ENCODE assay signal across 8 cellular contexts in the genomic region with DNA sequence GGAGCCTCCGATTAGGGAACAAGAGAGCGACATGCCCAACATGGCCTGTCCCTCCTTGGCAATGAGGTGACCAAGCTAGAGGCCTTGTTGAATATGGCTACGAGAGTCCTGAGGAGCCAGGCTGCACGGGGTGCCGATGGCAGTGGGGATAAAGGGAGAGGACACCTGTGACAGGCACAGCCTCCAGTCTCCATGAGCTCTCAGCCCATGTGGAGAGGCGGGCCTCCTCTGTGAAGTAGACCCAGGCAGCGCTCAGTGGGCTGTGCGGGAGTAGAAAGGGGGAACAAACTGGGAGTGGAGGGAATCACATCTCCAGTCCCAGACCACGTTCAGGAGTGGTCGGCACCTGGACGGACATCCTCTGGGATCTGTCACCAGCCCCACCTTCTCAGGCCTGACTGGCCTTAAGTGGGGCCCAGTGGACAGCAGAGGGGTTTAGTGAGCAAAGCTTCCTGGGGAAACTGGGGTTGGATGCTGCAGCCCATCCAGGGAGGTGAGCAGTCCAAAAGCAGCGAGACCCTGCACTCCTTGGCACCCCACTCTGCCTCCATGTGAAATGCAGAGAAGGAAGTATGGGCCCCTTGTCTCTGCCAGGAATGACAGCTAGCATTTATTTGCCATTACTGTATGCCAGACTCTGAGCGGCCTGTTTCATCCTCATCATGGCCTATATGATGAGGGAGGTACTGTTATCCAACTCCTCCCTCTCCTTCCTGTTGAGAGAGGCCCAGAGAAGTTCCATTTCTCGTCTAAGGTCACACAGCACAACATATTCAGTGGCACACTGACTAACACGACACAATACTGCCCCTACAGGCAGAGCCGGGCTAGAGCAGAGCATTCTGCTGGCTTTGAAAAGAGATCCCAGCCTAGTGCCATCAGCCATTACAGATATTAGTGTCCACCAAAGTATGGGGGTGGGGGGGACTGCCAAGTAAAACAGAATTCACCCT.
DNase-seq lines count a peak whose midpoint lies in the region; TF ChIP-seq lines count a peak whose summit lies in the region.

No MANE protein-coding gene starts in this region.

- H3K4me3 ChIP-seq in NT2/D1 (ENCODE audit: insufficient read length, low read depth) (no peak overlapping the region), stomach smooth muscle (ENCODE audit: low read length in 2 of 2) (peak overlapping the region in 1 of 2 donors; percentile 22)

- H3K27ac Mint-ChIP-seq in nephron = peak overlapping the region; percentile 95 to 99 (median 97)

- DNase-seq in CMK (ENCODE audit: low read depth) (peak; percentile 21), HEK293T (ENCODE audit: extremely low spot score) (peak; percentile 81), NT2/D1 (ENCODE audit: low read depth, low spot score) (no peak), activated T-cell treated with anti-CD3 and anti-CD28 coated beads for 4 hours (peak; percentile 38), fibroblast of peridontal ligament (ENCODE audit: extremely low read depth) (peak; percentile 87), NCI-H128 (lab: John Stamatoyannopoulos, UW; ENCODE audit: unreplicated experiment) (no peak)

- TF ChIP-seq CTCF in nephron (IDR thresholded peaks at IDR 0.05; ENCODE audit: unreplicated experiment in 3 of 3) = peak; percentile 66 to 72 (median 71)

- H3K4me1 ChIP-seq in NT2/D1 (ENCODE audit: insufficient read depth, insufficient read length) (peaks cover 50% of the 10 kb centered on the region), stomach smooth muscle (ENCODE audit: control insufficient read depth, insufficient read depth, low read length) (peaks cover 69% of the 10 kb centered on the region)

- H3K9ac ChIP-seq in NT2/D1 (ENCODE audit: insufficient read length, low read depth) (peak overlapping the region; percentile 52), stomach smooth muscle (ENCODE audit: low read length in 2 of 2) (peak overlapping the region in 1 of 2 donors; percentile 10)

- H3K9me3 Mint-ChIP-seq in nephron = no peaks in the 10 kb centered on the region

- H3K9me3 ChIP-seq in NT2/D1 (ENCODE audit: insufficient read depth, low read length) (no peaks in the 10 kb centered on the region), stomach smooth muscle (ENCODE audit: control insufficient read depth in 2 of 2, low read length in 2 of 2) (no peaks in the 10 kb centered on the region)

- no peaks in the 10 kb centered on the region for H3K36me3 Mint-ChIP-seq in nephron (ENCODE audit: low read depth)

- peaks cover 71% of the 10 kb centered on the region for H3K4me1 Mint-ChIP-seq in nephron

- POLR2A ChIA-PET in HEK293T (lab: Yijun Ruan, JAX) = no interaction called here

- CTCF ChIA-PET in HEK293T (lab: Yijun Ruan, JAX) = interaction anchor here (3.3 kb wide), 1 partner anchor 68 kb away, joined by 16 read pairs; the partner anchor contains the start of gene COL1A1

- peaks cover 7% of the 10 kb centered on the region for H3K36me3 ChIP-seq in NT2/D1 (ENCODE audit: insufficient read depth, insufficient read length, low read length)
- no peaks in the 10 kb centered on the region for H3K36me3 ChIP-seq in stomach smooth muscle (ENCODE audit: control insufficient read depth in 2 of 2, insufficient read depth in 2 of 2, low read length in 2 of 2)

- H3K27ac ChIP-seq in stomach smooth muscle (ENCODE audit: low read length) = peak overlapping the region; percentile 18

- H3K27me3 Mint-ChIP-seq in nephron (ENCODE audit: low read depth) = peaks cover 13% of the 10 kb centered on the region

- H3K4me3 Mint-ChIP-seq in nephron = peak overlapping the region; percentile 27 to 78 (median 65)

- H3K27me3 ChIP-seq in NT2/D1 (ENCODE audit: insufficient read depth, insufficient read length) (no peaks in the 10 kb centered on the region), stomach smooth muscle (ENCODE audit: control insufficient read depth in 1 of 2, insufficient read depth in 2 of 2, low read length in 2 of 2) (no peaks in the 10 kb centered on the region)

TF ChIP-seq in HEK293T, 16 proteins besides CTCF, POLR2A, EP300 and RAD21:
- TF ChIP-seq FOXM1 (IDR thresholded peaks at IDR 0.05; ENCODE audit: borderline replicate concordance) = no peak

Comparison
In these comparisons a context has a peak if more than half of its experiments do, and no peak if none do; other contexts are left out.
1. DNase-seq: peak in CMK (single experiment), HEK293T (single experiment), activated T-cell treated with anti-CD3 and anti-CD28 coated beads for 4 hours (single experiment) and fibroblast of peridontal ligament (single experiment); none in NT2/D1 (single experiment) and NCI-H128 (single experiment).